8 cellular contexts compared by ENCODE assay signal in the genomic region with DNA sequence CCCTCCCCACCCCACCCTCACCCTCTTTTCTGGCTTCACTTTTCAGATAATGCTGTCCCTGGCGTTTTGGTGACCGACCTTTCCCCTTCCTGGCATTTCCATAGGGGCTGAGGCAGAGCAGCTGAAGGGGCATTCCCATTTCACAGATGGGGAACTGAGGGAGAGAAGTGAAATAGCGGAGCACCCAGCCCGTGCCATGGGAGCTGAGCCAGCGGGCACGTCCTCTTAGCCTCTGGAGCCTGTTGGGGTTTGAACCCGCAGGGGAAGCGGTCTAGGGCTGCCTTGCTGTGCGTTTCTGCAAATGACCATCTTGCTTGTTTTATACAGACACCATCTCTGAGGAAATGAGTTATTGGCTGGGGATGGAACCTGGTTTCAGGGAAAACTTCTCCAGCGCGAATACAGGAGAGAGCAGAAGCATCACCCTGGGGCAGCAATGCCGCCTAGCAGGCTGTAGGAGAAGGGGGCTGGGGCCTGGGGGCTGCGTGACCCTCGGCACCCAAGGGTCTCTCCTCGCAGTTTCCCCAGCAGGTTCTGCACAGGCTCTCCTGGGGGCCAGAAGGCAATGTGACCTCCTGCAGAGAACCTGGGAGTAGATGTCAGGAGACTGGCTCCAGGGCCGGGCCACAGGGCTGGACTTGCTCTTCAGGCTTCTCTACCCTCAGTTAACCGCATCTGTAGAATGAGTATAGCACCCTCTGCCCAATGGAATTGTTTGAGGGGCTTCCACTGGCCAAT. TPM values are rescaled to one million over a fixed set of nuclear protein-coding genes. Genes with fewer than 3 reads are reported as not detected.
A peak's percentile ranks its signal among the peaks of the same experiment; 100 is the strongest.
DNase-seq lines count a peak whose midpoint lies in the region; ATAC-seq, FAIRE-seq and TF ChIP-seq lines count a peak whose summit lies in the region.

No MANE protein-coding gene starts in this region.

- peaks cover 18% of the 10 kb centered on the region for H3K27me3 Mint-ChIP-seq in T-helper 1 cell treated with Interleukin-12 subunit alpha and Interleukin-12 subunit beta and Interleukin-4 antibody, amounts not matched to agents 30 μg/mL and 1 μg/mL, for 36 hours (ENCODE audit: low read depth)
- no peaks in the 10 kb centered on the region for H3K27me3 Mint-ChIP-seq in activated CD8-positive, alpha-beta T cell treated with anti-CD3 and anti-CD28 coated beads for 36 hours

- H3K36me3 ChIP-seq in right atrium auricular region: no peaks in the 10 kb centered on the region
- H3K36me3 ChIP-seq in small intestine (ENCODE audit: control insufficient read depth in 2 of 2, insufficient read depth in 2 of 2, low read length in 2 of 2): no peaks in the 10 kb centered on the region

- H3K27me3 ChIP-seq in right atrium auricular region: no peaks in the 10 kb centered on the region
- H3K27me3 ChIP-seq in small intestine (ENCODE audit: control insufficient read depth in 2 of 2, insufficient read depth in 2 of 2, low read length in 2 of 2): no peaks in the 10 kb centered on the region

- peak overlapping the region; percentile 95 for H3K4me3 Mint-ChIP-seq in T-helper 1 cell treated with Interleukin-12 subunit alpha and Interleukin-12 subunit beta and Interleukin-4 antibody, amounts not matched to agents 30 μg/mL and 1 μg/mL, for 36 hours
- peak overlapping the region; percentile 75 for H3K4me3 Mint-ChIP-seq in activated CD8-positive, alpha-beta T cell treated with anti-CD3 and anti-CD28 coated beads for 36 hours

- H3K4me1 ChIP-seq in right atrium auricular region (peaks cover 0 to 23% of the 10 kb centered on the region in 2 donors), small intestine (ENCODE audit: control insufficient read depth in 2 of 2, insufficient read depth in 1 of 2, low read depth in 1 of 2, low read length in 1 of 2) (peaks cover 3 to 6% of the 10 kb centered on the region in 2 donors)

- H3K4me3 ChIP-seq in right atrium auricular region (peak overlapping the region; percentile 63 to 75), small intestine (ENCODE audit: low read depth in 1 of 2, low read length in 2 of 2) (peak overlapping the region; percentile 80 to 98)

- H3K27ac ChIP-seq in right atrium auricular region (peak overlapping the region in 1 of 2 donors; percentile 70), small intestine (ENCODE audit: low read depth in 1 of 2, low read length in 1 of 2) (peak overlapping the region; percentile 26 to 89)

- intact Hi-C loops in activated CD8-positive, alpha-beta T cell treated with anti-CD3 and anti-CD28 coated beads for 36 hours (cut with micrococcal nuclease): loop anchor here (2.0 kb wide), 1 partner anchor 19 kb away; no protein-coding TSS in a partner anchor

- peaks cover 26% of the 10 kb centered on the region for H3K36me3 Mint-ChIP-seq in T-helper 1 cell treated with Interleukin-12 subunit alpha and Interleukin-12 subunit beta and Interleukin-4 antibody, amounts not matched to agents 30 μg/mL and 1 μg/mL, for 36 hours (ENCODE audit: low read depth)
- H3K36me3 Mint-ChIP-seq in activated CD8-positive, alpha-beta T cell treated with anti-CD3 and anti-CD28 coated beads for 36 hours (ENCODE audit: low read depth): peaks cover 11% of the 10 kb centered on the region

- H3K9me3 ChIP-seq in right atrium auricular region (no peaks in the 10 kb centered on the region), small intestine (ENCODE audit: control insufficient read depth, low read depth) (no peaks in the 10 kb centered on the region)

- CTCF ChIA-PET in activated CD8-positive, alpha-beta T cell treated with anti-CD3 and anti-CD28 coated beads for 36 hours (lab: Charles Lee): interaction anchor here (1.1 to 2.3 kb wide), 3 partner anchors 11 to 47 kb away, joined by 3 to 16 read pairs (median 7); no protein-coding TSS in a partner anchor

- ATAC-seq in activated CD8-positive, alpha-beta T cell treated with anti-CD3 and anti-CD28 coated beads for 36 hours: no peak
- ATAC-seq in HG02763 (IDR thresholded peaks at IDR 0.05; ENCODE audit: unreplicated experiment): no peak

- peaks cover 37% of the 10 kb centered on the region for H3K4me1 Mint-ChIP-seq in T-helper 1 cell treated with Interleukin-12 subunit alpha and Interleukin-12 subunit beta and Interleukin-4 antibody, amounts not matched to agents 30 μg/mL and 1 μg/mL, for 36 hours (ENCODE audit: low read depth)
- peaks cover 34% of the 10 kb centered on the region for H3K4me1 Mint-ChIP-seq in activated CD8-positive, alpha-beta T cell treated with anti-CD3 and anti-CD28 coated beads for 36 hours (ENCODE audit: low read depth)

- DNase-seq in T-helper 1 cell (no peak), right atrium auricular region (ENCODE audit: low spot score) (no peak), small intestine (no peak), cerebellar cortex (ENCODE audit: low spot score) (no peak), AG20443 (ENCODE audit: low spot score) (no peak)
- DNase-seq in activated CD8-positive, alpha-beta T cell treated with anti-CD3 and anti-CD28 coated beads for 36 hours: peak; percentile 35

- no peaks in the 10 kb centered on the region for H3K9me3 Mint-ChIP-seq in T-helper 1 cell treated with Interleukin-12 subunit alpha and Interleukin-12 subunit beta and Interleukin-4 antibody, amounts not matched to agents 30 μg/mL and 1 μg/mL, for 36 hours
- H3K9me3 Mint-ChIP-seq in activated CD8-positive, alpha-beta T cell treated with anti-CD3 and anti-CD28 coated beads for 36 hours: no peaks in the 10 kb centered on the region

- FAIRE-seq in small intestine (lab: Jason Lieb, UNC): no peak

- TF ChIP-seq CTCF in activated CD8-positive, alpha-beta T cell treated with anti-CD3 and anti-CD28 coated beads for 36 hours (IDR thresholded peaks at IDR 0.05): no peak
- no peak for TF ChIP-seq CTCF in right atrium auricular region (IDR thresholded peaks at IDR 0.05)

- H3K27ac Mint-ChIP-seq in T-helper 1 cell treated with Interleukin-12 subunit alpha and Interleukin-12 subunit beta and Interleukin-4 antibody, amounts not matched to agents 30 μg/mL and 1 μg/mL, for 36 hours: peak overlapping the region; percentile 81
- peak overlapping the region; percentile 77 for H3K27ac Mint-ChIP-seq in activated CD8-positive, alpha-beta T cell treated with anti-CD3 and anti-CD28 coated beads for 36 hours

- POLR2A ChIA-PET in activated CD8-positive, alpha-beta T cell treated with anti-CD3 and anti-CD28 coated beads for 36 hours (lab: Charles Lee): interaction anchor here (0.6 to 2.4 kb wide), 5 partner anchors 12 to 1839 kb away, joined by 3 to 8 read pairs (median 4); no protein-coding TSS in a partner anchor

- WGBS in small intestine, 3 donors: 40 to 53% (median 47%) methylated on average over 17 of the region's 17 CpGs

RNA-seq across cellular contexts. Expression of a gene that starts 1.5 kb away (rescaled TPM):
- 10 to 100 TPM; 21.5 to 23.4 TPM for total RNA-seq in activated CD8-positive, alpha-beta T cell treated with anti-CD3 and anti-CD28 coated beads for 36 hours
- 1 to 10 TPM; 3.4 to 8.0 TPM for total RNA-seq in right atrium auricular region
- polyA plus RNA-seq in small intestine: 1 to 10 TPM; 4.9 to 7.6 (median 6.9) TPM
